33 cellular contexts compared by ENCODE assay signal in genomic region chr2:114046373-114046772, GRCh38.
"Had no signal": no experiment of that assay in that cellular context is flagged by ENCODE, and none has a peak within 500 bp of the region (broad histone marks: within the 10 kb centered on the region; RNA-seq: fewer than 3 reads in every experiment).

No MANE protein-coding gene starts in this region.

- DNase-seq: activated effector memory CD4-positive, alpha-beta T cell treated with anti-CD3 and anti-CD28 coated beads, Interleukin-2, amount 50 U/mL, for 16 hours; activated effector memory CD4-positive, alpha-beta T cell treated with Interleukin-2 at 50 U/mL for 16 hours; activated gamma-delta T cell; activated gamma-delta T cell treated with Interleukin-2 at 50 U/mL for 16 hours; activated naive CD4-positive, alpha-beta T cell; activated naive CD4-positive, alpha-beta T cell treated with anti-CD3 and anti-CD28 coated beads for 36 hours; activated naive CD4-positive, alpha-beta T cell treated with anti-CD3 and anti-CD28 coated beads, Interleukin-2, amount 10 ng/mL, durations not matched to agents 7 days and 5 days; activated naive CD4-positive, alpha-beta T cell treated with anti-CD3 and anti-CD28 coated beads, Interleukin-2, amount 50 U/mL, for 16 hours; activated naive CD4-positive, alpha-beta T cell treated with Interleukin-2 at 50 U/mL for 16 hours; activated naive CD8-positive, alpha-beta T cell treated with anti-CD3 and anti-CD28 coated beads for 36 hours; activated naive CD8-positive, alpha-beta T cell treated with anti-CD3 and anti-CD28 coated beads, Interleukin-2, amount 10 ng/mL, durations not matched to agents 7 days and 5 days; activated naive CD8-positive, alpha-beta T cell treated with anti-CD3 and anti-CD28 coated beads, Interleukin-2, amount 50 U/mL, for 24 hours; activated T-cell treated with anti-CD3 and anti-CD28 coated beads, Interleukin-2, amount 50 U/mL, for 24 hours; activated T-cell treated with anti-CD3 and anti-CD28 coated beads, Interleukin-2, amount 50 U/mL, for 4 hours; activated T-cell treated with anti-CD3 and anti-CD28 coated beads, Interleukin-2, amount 50 U/mL, for 48 hours; activated T-cell treated with anti-CD3 and anti-CD28 coated beads, Interleukin-2, amount 50 U/mL, for 72 hours; adrenal gland; amniotic stem cell; amygdala; anterior cingulate cortex; aorta; body of pancreas; brain microvascular endothelial cell; caudate nucleus; central memory CD4-positive, alpha-beta T cell; cerebellar nuclear complex had no signal

- ATAC-seq: activated naive CD4-positive, alpha-beta T cell treated with anti-CD3 and anti-CD28 coated beads, Interleukin-2, amount 50 U/mL, for 72 hours; activated naive CD8-positive, alpha-beta T cell treated with anti-CD3 and anti-CD28 coated beads, Interleukin-2, amount 50 U/mL, for 24 hours; activated T-cell treated with anti-CD3 and anti-CD28 coated beads, Interleukin-2, amount 50 U/mL, for 4 hours; activated T-cell treated with anti-CD3 and anti-CD28 coated beads, Interleukin-2, amount 50 U/mL, for 72 hours; activated T-helper 17 cell treated with anti-CD3 and anti-CD28 coated beads, Interleukin-2, amount 50 U/mL, for 72 hours; body of pancreas had no signal

- H3K9me3 ChIP-seq: adrenal gland, ascending aorta, body of pancreas, breast epithelium had no signal

- H3K36me3 ChIP-seq: adrenal gland, ascending aorta, brain microvascular endothelial cell, breast epithelium, cardiac muscle cell had no signal

- H3K27me3 ChIP-seq: adrenal gland, ascending aorta, body of pancreas, brain microvascular endothelial cell, breast epithelium, cardiac muscle cell had no signal

- H3K4me1 ChIP-seq: adrenal gland, ascending aorta, body of pancreas, breast epithelium had no signal

- FAIRE-seq: astrocyte, bronchial epithelial cell had no signal

- H3K4me3 ChIP-seq: adrenal gland, ascending aorta, body of pancreas, breast epithelium, cardiac muscle cell had no signal

- H3K27ac ChIP-seq: adrenal gland, ascending aorta, body of pancreas, brain microvascular endothelial cell, breast epithelium, cardiac muscle cell had no signal
